In genomic region chr9:692636-693459, GRCh38 we compare ENCODE assay signal across 9 cellular contexts.
DNase-seq lines count a peak whose midpoint lies in the region; ATAC-seq and TF ChIP-seq lines count a peak whose summit lies in the region.
"Had no signal": no experiment of that assay in that cellular context is flagged by ENCODE, and none has a peak within 500 bp of the region (broad histone marks: within the 10 kb centered on the region; RNA-seq: fewer than 3 reads in every experiment).

No MANE protein-coding gene starts in this region.

- H3K36me3 ChIP-seq in ascending aorta (peaks cover 0 to 4% of the 10 kb centered on the region in 2 donors), iPS-20b (ENCODE audit: insufficient read depth, low read depth, low read length) (no peaks in the 10 kb centered on the region)

- H3K27ac ChIP-seq in ascending aorta (peak overlapping the region; percentile 86 to 95), iPS-20b (ENCODE audit: low read length) (peak overlapping the region; percentile 67)

- H3K9me3 ChIP-seq in ascending aorta (no peaks in the 10 kb centered on the region), iPS-20b (ENCODE audit: insufficient read depth, low read depth, low read length) (no peaks in the 10 kb centered on the region)

- peak overlapping the region; percentile 47 to 65 for H3K4me3 ChIP-seq in ascending aorta
- H3K4me3 ChIP-seq in iPS-20b (ENCODE audit: low read length), result peak overlapping the region; percentile 5; the same call in 1 of the 2 replicates
- peak overlapping the region; percentile 50 for H3K4me3 ChIP-seq in retinal pigment epithelial cell (ENCODE audit: low read length)
- H3K4me3 ChIP-seq: K562 had no signal

- TF ChIP-seq CTCF in ascending aorta (IDR thresholded peaks at IDR 0.05), result no peak
- TF ChIP-seq CTCF in retinal pigment epithelial cell (conservative IDR thresholded peaks at IDR 0.05; ENCODE audit: low read depth, low read length), result no peak

- H3K4me1 ChIP-seq in ascending aorta (peaks cover 37 to 73% of the 10 kb centered on the region in 2 donors), iPS-20b (ENCODE audit: insufficient read depth, low read length) (peaks cover 30% of the 10 kb centered on the region; the same call in 1 of the 2 replicates)

- no peak for ATAC-seq in GM21737 (IDR thresholded peaks at IDR 0.05; ENCODE audit: unreplicated experiment)
- ATAC-seq: K562 had no signal

- intact Hi-C loops in ascending aorta (cut with DNase I), result no loop called here

- H3K27me3 ChIP-seq in ascending aorta, result no peaks in the 10 kb centered on the region
- H3K27me3 ChIP-seq in iPS-20b (ENCODE audit: insufficient read depth, low read length), result no peaks in the 10 kb centered on the region

- H3K9ac ChIP-seq in iPS-20b (ENCODE audit: low read depth, low read length), result peak overlapping the region; percentile 64; the same call in 1 of the 2 replicates

- DNase-seq in ELR (ENCODE audit: low read depth) (peak; percentile 51), ascending aorta (ENCODE audit: low spot score in 2 of 2) (no peak), retinal pigment epithelial cell (ENCODE audit: low read depth) (no peak), hepatic stellate cell (ENCODE audit: low spot score) (no peak), iPS-NIHi7 (ENCODE audit: extremely low spot score) (no peak), 8988T (no peak)

Comparison
In these comparisons a context has a peak if more than half of its experiments do, and no peak if none do; other contexts are left out.
1. H3K4me3 ChIP-seq: peak in every context shown above with its lines; median percentile 56 in ascending aorta; 50 in retinal pigment epithelial cell; 5 in iPS-20b.